ENCODE assay signal across 25 cellular contexts in genomic region chr6:160180706-160181105, GRCh38. TPM values are rescaled to one million over a fixed set of nuclear protein-coding genes. Genes with fewer than 3 reads are reported as not detected.
"Had no signal": no experiment of that assay in that cellular context is flagged by ENCODE, and none has a peak within 500 bp of the region (broad histone marks: within the 10 kb centered on the region; RNA-seq: fewer than 3 reads in every experiment).

No MANE protein-coding gene starts in this region.

- H3K4me3 ChIP-seq: left ventricle myocardium inferior, lung, mucosa of descending colon, right atrium auricular region, right lobe of liver, skin epidermis, stomach, testis, tibial artery, upper lobe of right lung had no signal

- H3K27ac ChIP-seq: left ventricle myocardium inferior, parathyroid adenoma, right atrium auricular region, right lobe of liver, skin epidermis, stomach, testis, tibial artery, upper lobe of right lung had no signal

- H3K79me2 ChIP-seq: parathyroid adenoma had no signal

- H3K36me3 Mint-ChIP-seq: stimulated activated naive B cell treated with anti-CD40 and anti-IgM and Interleukin-4, amounts not matched to agents 10 μg/mL and 1 μg/mL and 100 μg/mL, for 72 hours had no signal

- H3K4me1 Mint-ChIP-seq: naive thymus-derived CD4-positive, alpha-beta T cell; stimulated activated naive B cell treated with anti-CD40 and anti-IgM and Interleukin-4, amounts not matched to agents 10 μg/mL and 1 μg/mL and 100 μg/mL, for 72 hours had no signal

- H3K27ac Mint-ChIP-seq: naive thymus-derived CD4-positive, alpha-beta T cell; natural killer cell treated with Interleukin-12 subunit alpha and Interleukin-12 subunit beta and Interleukin-15 and Interleukin-18, amount 100 ng/mL, for 72 hours; stimulated activated naive B cell treated with anti-CD40 and anti-IgM and Interleukin-4, amounts not matched to agents 10 μg/mL and 1 μg/mL and 100 μg/mL, for 72 hours had no signal

- DNase-seq: hippocampal formation; kidney glomerular epithelial cell; left cardiac atrium; left ventricle myocardium inferior; midbrain; mucosa of descending colon; naive thymus-derived CD4-positive, alpha-beta T cell; nucleus accumbens; right lobe of liver; stimulated activated CD4-positive, alpha-beta T cell treated with anti-CD3 and anti-CD28 coated beads, Interleukin-12 subunit alpha, Interleukin-12 subunit beta, amount 100 ng/mL, for 4 hours; stimulated activated CD4-positive, alpha-beta T cell treated with anti-CD3 and anti-CD28 coated beads, Interleukin-15, amount 100 ng/mL, for 24 hours; stimulated activated CD4-positive, alpha-beta T cell treated with anti-CD3 and anti-CD28 coated beads, Interleukin-2, amount 100 ng/mL, for 24 hours; stimulated activated CD4-positive, alpha-beta T cell treated with anti-CD3 and anti-CD28 coated beads, Interleukin-4, amount 100 ng/mL, for 1 hour; stimulated activated naive B cell treated with anti-CD40 and anti-IgM and Interleukin-4, amounts not matched to agents 10 μg/mL and 1 μg/mL and 100 μg/mL, for 72 hours; stimulated activated naive CD8-positive, alpha-beta T cell treated with anti-CD3 and anti-CD28 coated beads, Interleukin-15, Interleukin-2, amounts not matched to agents 100 U/mL and 50 U/mL, for 24 hours; stomach; testis; tibial artery; trophoblast cell; upper lobe of right lung had no signal

- H3K9me3 ChIP-seq: mucosa of descending colon, right atrium auricular region, right lobe of liver, stomach, testis, tibial artery, upper lobe of right lung had no signal

- H3K27me3 ChIP-seq: right atrium auricular region, right lobe of liver, stomach, testis, tibial artery, upper lobe of right lung had no signal

- H2AFZ ChIP-seq: parathyroid adenoma had no signal

- H3K4me3 Mint-ChIP-seq: naive thymus-derived CD4-positive, alpha-beta T cell; natural killer cell treated with Interleukin-12 subunit alpha and Interleukin-12 subunit beta and Interleukin-15 and Interleukin-18, amount 100 ng/mL, for 72 hours; stimulated activated naive B cell treated with anti-CD40 and anti-IgM and Interleukin-4, amounts not matched to agents 10 μg/mL and 1 μg/mL and 100 μg/mL, for 72 hours had no signal

- H3K4me1 ChIP-seq: left ventricle myocardium inferior, parathyroid adenoma, right atrium auricular region, right lobe of liver, stomach, tibial artery, upper lobe of right lung had no signal

- H3K36me3 ChIP-seq: left ventricle myocardium inferior, right atrium auricular region, right lobe of liver, stomach, tibial artery, upper lobe of right lung had no signal

RNA-seq across cellular contexts. Expression of gene SLC22A1, which starts 59.1 kb away (rescaled TPM):
- total RNA-seq: right atrium auricular region had no signal
